In genomic region chr15:89161666-89162065, GRCh38 we compare ENCODE assay signal across 27 cellular contexts. TPM values are rescaled to one million over a fixed set of nuclear protein-coding genes. Genes with fewer than 3 reads are reported as not detected.
DNase-seq lines count a peak whose midpoint lies in the region; ATAC-seq, FAIRE-seq and TF ChIP-seq lines count a peak whose summit lies in the region.
"Had no signal": no experiment of that assay in that cellular context is flagged by ENCODE, and none has a peak within 500 bp of the region (broad histone marks: within the 10 kb centered on the region; RNA-seq: fewer than 3 reads in every experiment).

No MANE protein-coding gene starts in this region.

- FAIRE-seq in HepG2 (lab: Jason Lieb, UNC) (no peak), K562 (lab: Jason Lieb, UNC) (peak; percentile 67)

- H3K9me3 Mint-ChIP-seq in natural killer cell treated with Interleukin-12 subunit alpha and Interleukin-12 subunit beta and Interleukin-15 and Interleukin-18, amount 100 ng/mL, for 72 hours = no peaks in the 10 kb centered on the region
- H3K9me3 Mint-ChIP-seq: CD4-positive, alpha-beta memory T cell; GM23338; H9; IgD-negative memory B cell had no signal

- H3K36me3 Mint-ChIP-seq in natural killer cell treated with Interleukin-12 subunit alpha and Interleukin-12 subunit beta and Interleukin-15 and Interleukin-18, amount 100 ng/mL, for 72 hours = peaks cover 9% of the 10 kb centered on the region

- TF ChIP-seq RAD21 in HepG2 (CRISPR knock-in tag; IDR thresholded peaks at IDR 0.05) (no peak), K562 (CRISPR knock-in tag; conservative IDR thresholded peaks at IDR 0.05 in 1 of 2, IDR thresholded peaks at IDR 0.05 in 1 of 2) (no peak)

- BruUV-seq in HepG2 (replicated peaks; lab: Mats Ljungman, UMichigan) (no TSS peak), K562 (replicated peaks; lab: Mats Ljungman, UMichigan) (no TSS peak)

- H3K9me1 ChIP-seq in K562 (ENCODE audit: control insufficient read depth, insufficient read depth, low read length) = no peaks in the 10 kb centered on the region

- H3K79me2 ChIP-seq in HepG2 (ENCODE audit: insufficient read depth, low read length) (no peaks in the 10 kb centered on the region), K562 (ENCODE audit: control insufficient read depth, insufficient read depth, low read length) (no peaks in the 10 kb centered on the region; the same call in 2 of the 3 replicates)

- H3K4me3 Mint-ChIP-seq in natural killer cell treated with Interleukin-12 subunit alpha and Interleukin-12 subunit beta and Interleukin-15 and Interleukin-18, amount 100 ng/mL, for 72 hours = no peak overlapping the region
- H3K4me3 Mint-ChIP-seq: CD4-positive, alpha-beta memory T cell; GM23338; H9 had no signal

- H3K4me1 Mint-ChIP-seq in natural killer cell treated with Interleukin-12 subunit alpha and Interleukin-12 subunit beta and Interleukin-15 and Interleukin-18, amount 100 ng/mL, for 72 hours (ENCODE audit: low read depth in 2 of 2) = peaks cover 8 to 35% of the 10 kb centered on the region in 2 donors
- H3K4me1 Mint-ChIP-seq: IgD-negative memory B cell had no signal

- WGBS in HepG2 (ENCODE audit: low lambda C conversion rate) = 53% methylated on average over 2 of the region's 3 CpGs
- WGBS in right lobe of liver (ENCODE audit: insufficient coverage, low coverage, low lambda C conversion rate, missing lambda C conversion rate) = 42% methylated on average over 2 of the region's 3 CpGs
- WGBS in K562 (ENCODE audit: insufficient coverage, low coverage, missing lambda C conversion rate) = 44% methylated on average over 3 of the region's 3 CpGs

- peak overlapping the region; percentile 62 to 80 for H3K27ac Mint-ChIP-seq in natural killer cell treated with Interleukin-12 subunit alpha and Interleukin-12 subunit beta and Interleukin-15 and Interleukin-18, amount 100 ng/mL, for 72 hours
- H3K27ac Mint-ChIP-seq: GM23338, H9, IgD-negative memory B cell had no signal

- DNase-seq in HepG2 (ENCODE audit: low spot score) (peak; percentile 44), right lobe of liver (no peak), K562 (ENCODE audit: extremely low read depth in 1 of 4, low spot score in 3 of 4) (no peak), NCI-H524 (lab: John Stamatoyannopoulos, UW) (no peak), GF-D8 (lab: John Stamatoyannopoulos, UW) (no peak)
- no peak for DNase-seq in natural killer cell treated with Interleukin-12 subunit alpha and Interleukin-12 subunit beta and Interleukin-15 and Interleukin-18, amount 100 ng/mL, for 72 hours (ENCODE audit: low spot score)
- DNase-seq: C1 segment of cervical spinal cord; CD4-positive, alpha-beta memory T cell; COR-L47; DMS53; H9; NCI-H1048; NCI-H1417; NCI-H1694; NCI-H2029 treated with DMSO at 0.1 percent for 48 hours; NCI-H2171 treated with DMSO at 0.1 percent for 48 hours; NCI-H446; NCI-H82; NK-92 treated with Interleukin-12 subunit alpha and Interleukin-12 subunit beta, amount 100 ng/mL, for 24 hours; PC-3; SJCRH30 had no signal

- H3K36me3 ChIP-seq in HepG2 (replicated peaks in 1 of 2; ENCODE audit: control insufficient read depth in 1 of 2, insufficient read depth in 2 of 2, low read length in 2 of 2) = peaks cover 3 to 26% of the 10 kb centered on the region in 2 experiments; a peak in 3 of 5 replicates
- peaks cover 0 to 33% (median 16%) of the 10 kb centered on the region in 4 donors for H3K36me3 ChIP-seq in right lobe of liver
- H3K36me3 ChIP-seq in K562 (ENCODE audit: control insufficient read depth, insufficient read depth, low read length) = peaks cover 71% of the 10 kb centered on the region; the same call in 2 of the 3 replicates

- H3K9ac ChIP-seq in HepG2 (ENCODE audit: insufficient read depth, low read depth, low read length) (no peak overlapping the region), K562 (ENCODE audit: insufficient read depth in 1 of 2, low read depth in 2 of 2, low read length in 2 of 2) (no peak overlapping the region)

- intact Hi-C loops in HepG2 (cut with micrococcal nuclease; ENCODE audit: unreplicated experiment) (no loop called here), right lobe of liver (cut with DNase I) (no loop called here), K562 (cut with micrococcal nuclease) (no loop called here)

- no peak for TF ChIP-seq POLR2A in HepG2 (IDR thresholded peaks at IDR 0.05; ENCODE audit: insufficient read depth in 1 of 2, low read depth in 2 of 2, low read length in 2 of 2)
- TF ChIP-seq POLR2A in right lobe of liver (IDR thresholded peaks at IDR 0.05) = no peak
- TF ChIP-seq POLR2A in K562 (conservative IDR thresholded peaks at IDR 0.05) = no peak

- no peak for TF ChIP-seq CTCF in HepG2 (CRISPR knock-in tag; IDR thresholded peaks at IDR 0.05)
- TF ChIP-seq CTCF in right lobe of liver (IDR thresholded peaks at IDR 0.05) = no peak
- TF ChIP-seq CTCF in K562 (IDR thresholded peaks at IDR 0.05 in 2 of 3, conservative IDR thresholded peaks at IDR 0.05 in 1 of 3; ENCODE audit: insufficient read depth in 2 of 3, low read depth in 1 of 3, low read length in 3 of 3) = no peak

- H3K9me3 ChIP-seq in HepG2 (ENCODE audit: low read length) (no peaks in the 10 kb centered on the region), right lobe of liver (no peaks in the 10 kb centered on the region), K562 (replicated peaks; ENCODE audit: control insufficient read depth, insufficient read depth, low read depth, low read length) (no peaks in the 10 kb centered on the region)
- H3K9me3 ChIP-seq: SJCRH30 had no signal

- H3K4me3 ChIP-seq in HepG2 (replicated peaks in 1 of 3; ENCODE audit: insufficient read depth in 1 of 3, low read depth in 2 of 3, low read length in 3 of 3) = no peak overlapping the region
- H3K4me3 ChIP-seq in right lobe of liver = no peak overlapping the region
- H3K4me3 ChIP-seq in K562 = no peak overlapping the region
- H3K4me3 ChIP-seq: GM23338, SJCRH30 had no signal

- ATAC-seq in HepG2 (no peak), right lobe of liver (no peak), K562 (no peak), HG03342 (IDR thresholded peaks at IDR 0.05; ENCODE audit: unreplicated experiment) (no peak)
- ATAC-seq in natural killer cell treated with Interleukin-12 subunit alpha and Interleukin-12 subunit beta and Interleukin-15 and Interleukin-18, amount 100 ng/mL, for 72 hours = no peak
- ATAC-seq: GM23338, PC-3, Right ventricle myocardium inferior had no signal

- H3K27me3 Mint-ChIP-seq in natural killer cell treated with Interleukin-12 subunit alpha and Interleukin-12 subunit beta and Interleukin-15 and Interleukin-18, amount 100 ng/mL, for 72 hours = no peaks in the 10 kb centered on the region
- H3K27me3 Mint-ChIP-seq: CD4-positive, alpha-beta memory T cell; IgD-negative memory B cell had no signal

- H3K27ac ChIP-seq in HepG2 (ENCODE audit: extremely low read length, insufficient read depth, low read length) (no peak overlapping the region), right lobe of liver (no peak overlapping the region), K562 (ENCODE audit: extremely low read depth, low read depth, low read length) (no peak overlapping the region)
- H3K27ac ChIP-seq: SJCRH30 had no signal

- H2AFZ ChIP-seq in HepG2 (ENCODE audit: low read length) (no peak overlapping the region), K562 (ENCODE audit: low read depth, low read length) (no peak overlapping the region)
- H2AFZ ChIP-seq: GM23338 had no signal

- no peaks in the 10 kb centered on the region for H4K20me1 ChIP-seq in HepG2 (ENCODE audit: insufficient read depth, low read length)
- no peaks in the 10 kb centered on the region for H4K20me1 ChIP-seq in K562 (replicated peaks; ENCODE audit: control insufficient read depth, insufficient read depth, low read length)

- CTCF ChIA-PET in HepG2 (lab: Yijun Ruan, JAX; ENCODE audit: low intra/inter-chr PET ratio, low total read pairs) = no interaction called here
- CTCF ChIA-PET in K562 (lab: Yijun Ruan, JAX; ENCODE audit: low intra/inter-chr PET ratio) = no interaction called here

- no peak overlapping the region for H3K4me2 ChIP-seq in HepG2 (ENCODE audit: low read depth, low read length)
- no peak overlapping the region for H3K4me2 ChIP-seq in K562 (ENCODE audit: insufficient read depth, low read length)
- H3K4me2 ChIP-seq: GM23338 had no signal

- H3K27me3 ChIP-seq in HepG2 (ENCODE audit: control insufficient read depth in 1 of 2, insufficient read depth in 2 of 2, low read length in 2 of 2) (no peaks in the 10 kb centered on the region), right lobe of liver (no peaks in the 10 kb centered on the region), K562 (ENCODE audit: control insufficient read depth in 2 of 2, insufficient read depth in 2 of 2, low read length in 2 of 2) (no peaks in the 10 kb centered on the region)
- H3K27me3 ChIP-seq: SJCRH30 had no signal

- in situ Hi-C loops in HepG2 (cut with HindIII; ENCODE audit: extremely low pct_ligation_motif_present, low pct_unique_long_range_greater_than_20kb) (no loop called here), K562 (cut with MboI) (no loop called here)

- POLR2A ChIA-PET in HepG2 (lab: Yijun Ruan, JAX) = interaction anchor here (0.9 to 1.2 kb wide), 2 partner anchors 23 to 32 kb away, joined by 3 read pairs; no protein-coding TSS in a partner anchor
- POLR2A ChIA-PET in K562 (lab: Yijun Ruan, JAX) = no interaction called here

- TF ChIP-seq EP300 in HepG2 (IDR thresholded peaks at IDR 0.05; ENCODE audit: low read depth in 2 of 2, low read length in 2 of 2) (no peak), HepG2 (CRISPR knock-in tag; IDR thresholded peaks at IDR 0.05; ENCODE audit: borderline replicate concordance) (no peak), K562 (IDR thresholded peaks at IDR 0.05; ENCODE audit: low read length) (no peak)

- H3K4me1 ChIP-seq in HepG2 (ENCODE audit: insufficient read depth, low read length) = peaks cover 51% of the 10 kb centered on the region
- peaks cover 0 to 35% (median 14%) of the 10 kb centered on the region in 4 donors for H3K4me1 ChIP-seq in right lobe of liver
- H3K4me1 ChIP-seq in K562 (replicated peaks in 1 of 2; ENCODE audit: control insufficient read depth in 2 of 2, insufficient read depth in 2 of 2, low read length in 2 of 2) = peaks cover 0 to 1% of the 10 kb centered on the region in 2 experiments; a peak in 2 of 5 replicates
- H3K4me1 ChIP-seq: SJCRH30 had no signal

RNA-seq across cellular contexts. Expression of gene RLBP1, which starts 59.7 kb away (rescaled TPM):
- total RNA-seq in HepG2 (2016; rRNA removed; fragmentation: Illumina TruSeq; extraction: Trizol) (not detected in 2 replicates), right lobe of liver (not detected), K562 (2014; rRNA removed) (0.05 TPM in 1 of 2 replicates, not detected in the other), K562 (2014; rRNA removed; fragmentation: Illumina TruSeq; extraction: Trizol) (not detected in 2 replicates), K562 (2015; rRNA removed; fragmentation: Illumina TruSeq; extraction: Trizol) (not detected in 2 replicates), K562 (2021) (not detected in 2 replicates)
- total RNA-seq in HepG2 (2016; cell fraction: cytosol; rRNA removed; fragmentation: Illumina TruSeq; extraction: Trizol; ENCODE audit: low read depth) = not detected in 2 replicates
- total RNA-seq in HepG2 (2016; cell fraction: insoluble cytoplasmic fraction; rRNA removed; fragmentation: Illumina TruSeq; extraction: Trizol) = 0.24 TPM in 1 of 2 replicates, not detected in the other
- not detected in 2 replicates for total RNA-seq in HepG2 (2016; cell fraction: membrane; rRNA removed; fragmentation: Illumina TruSeq; extraction: Trizol)
- total RNA-seq in HepG2 (2016; cell fraction: nucleus; rRNA removed; fragmentation: Illumina TruSeq; extraction: Trizol) = not detected in 2 replicates
- polyA plus RNA-seq in HepG2 (2011; rRNA removed) (0.07 and 0.22 TPM in 2 replicates), K562 (2011; rRNA removed) (not detected in 2 replicates), K562 (2014; fragmentation: Illumina TruSeq; extraction: Trizol) (not detected in 2 replicates), K562 (2014; fragmentation: Nextera tagmentation; extraction: Ambion mirVana) (not detected), K562 (2014; rRNA removed) (not detected in 2 replicates)
- 0.05 and 0.13 TPM in 2 replicates for polyA plus RNA-seq in HepG2 (2011; cell fraction: cytosol; rRNA removed)
- 0.57 and 0.61 TPM in 2 replicates for polyA plus RNA-seq in HepG2 (2011; cell fraction: nucleus; rRNA removed)
- polyA plus RNA-seq in HepG2 (2012) = 0.35 TPM in 1 of 2 replicates, not detected in the other
- polyA plus RNA-seq in HepG2 (2016; cell fraction: cytosol; fragmentation: Illumina TruSeq; extraction: Trizol; ENCODE audit: low read depth) = not detected in 2 replicates
- polyA plus RNA-seq in HepG2 (2016; cell fraction: insoluble cytoplasmic fraction; fragmentation: Illumina TruSeq; extraction: Trizol; ENCODE audit: low read depth) = not detected in 2 replicates
- polyA plus RNA-seq in HepG2 (2016; cell fraction: membrane; fragmentation: Illumina TruSeq; extraction: Trizol; ENCODE audit: low read depth) = not detected in 2 replicates
- polyA plus RNA-seq in HepG2 (2016; cell fraction: nucleus; fragmentation: Illumina TruSeq; extraction: Trizol; ENCODE audit: insufficient read depth, low read depth) = not detected in 2 replicates
- polyA minus RNA-seq in HepG2 (2011; rRNA and poly(A)+ RNA removed; ENCODE audit: low replicate concordance) = not detected in 2 replicates
- not detected in 2 replicates for polyA minus RNA-seq in HepG2 (2011; cell fraction: cytosol; rRNA and poly(A)+ RNA removed)
- not detected in 2 replicates for polyA minus RNA-seq in HepG2 (2011; cell fraction: nucleus; rRNA and poly(A)+ RNA removed)
- not detected in 2 replicates for total RNA-seq in K562 (2011; cell fraction: chromatin; rRNA removed; ENCODE audit: low replicate concordance)
- total RNA-seq in K562 (2011; cell fraction: nucleolus; rRNA removed) = not detected in 2 replicates
- total RNA-seq in K562 (2011; cell fraction: nucleoplasm; rRNA removed) = not detected in 2 replicates
- polyA plus RNA-seq in K562 (2011; cell fraction: cytosol; rRNA removed) = not detected in 2 replicates
- not detected in 2 replicates for polyA plus RNA-seq in K562 (2011; cell fraction: nucleus; rRNA removed)
- 0.13 and 0.57 TPM in 2 replicates for polyA plus RNA-seq in K562 (2012)
- polyA minus RNA-seq in K562 (2011; rRNA and poly(A)+ RNA removed) = not detected in 2 replicates
- not detected in 2 replicates for polyA minus RNA-seq in K562 (2011; cell fraction: cytosol; rRNA and poly(A)+ RNA removed)
- not detected in 2 replicates for polyA minus RNA-seq in K562 (2011; cell fraction: nucleus; rRNA and poly(A)+ RNA removed)
- under 1 TPM in 1 of 2 donors, not detected in 1; 0.48 TPM for total RNA-seq in natural killer cell treated with Interleukin-12 subunit alpha and Interleukin-12 subunit beta and Interleukin-15 and Interleukin-18, amount 100 ng/mL, for 72 hours
- total RNA-seq: A673; CD4-positive, alpha-beta memory T cell; Daoy; GM23338; H9; PC-3; Right ventricle myocardium inferior; SJCRH30 had no signal
- polyA plus RNA-seq: CD4-positive, alpha-beta memory T cell; GM23338; IgD-negative memory B cell had no signal
